1 cellular context compared by ENCODE assay signal in genomic region chr14:53570411-53571387, GRCh38.
TF ChIP-seq lines count a peak whose summit lies in the region.

No MANE protein-coding gene starts in this region.

TF ChIP-seq in GM12878, 131 proteins besides CTCF, POLR2A, EP300 and RAD21 (continued from another document and continues in another):
- TF ChIP-seq RELB (IDR thresholded peaks at IDR 0.05; ENCODE audit: low read depth) (peak; percentile 46; the same call in 1 of the 2 replicates), ZNF217 (IDR thresholded peaks at IDR 0.05) (no peak), BMI1 (IDR thresholded peaks at IDR 0.05; ENCODE audit: borderline replicate concordance) (no peak), FOXK2 (IDR thresholded peaks at IDR 0.05) (0 out of 2 replicates have a peak, but pooled peaks have one; percentile 40), ATF7 (IDR thresholded peaks at IDR 0.05; ENCODE audit: low read depth) (peak; percentile 48), BHLHE40 (IDR thresholded peaks at IDR 0.05; ENCODE audit: borderline replicate concordance in 1 of 2, low read depth in 2 of 2, low read length in 1 of 2) (peak in 1 of 2 experiments; percentile 19; a peak in 1 of 4 replicates), YY1 (IDR thresholded peaks at IDR 0.05; ENCODE audit: low read depth, low read length) (peak; percentile 75), EZH2 (IDR thresholded peaks at IDR 0.05; ENCODE audit: borderline replicate concordance, control insufficient read depth, low read depth, low read length) (no peak), ZBED1 (IDR thresholded peaks at IDR 0.05; ENCODE audit: borderline replicate concordance) (peak; percentile 64), ETV6 (conservative IDR thresholded peaks at IDR 0.05 in 1 of 2, IDR thresholded peaks at IDR 0.05 in 1 of 2; ENCODE audit: borderline replicate concordance in 1 of 2, low read depth in 1 of 2) (peak in 1 of 2 experiments; percentile 92; a peak in 2 of 4 replicates), IRF3 (IDR thresholded peaks at IDR 0.05) (no peak), BCL3 (IDR thresholded peaks at IDR 0.05; ENCODE audit: borderline replicate concordance, insufficient read depth, low read depth, low read length, poor library complexity, severe bottlenecking) (peak; percentile 92), CREM (IDR thresholded peaks at IDR 0.05; ENCODE audit: low read depth) (peak; percentile 90), GABPA (IDR thresholded peaks at IDR 0.05; ENCODE audit: low read depth) (peak; percentile 52; the same call in 1 of the 2 replicates), CBX5 (IDR thresholded peaks at IDR 0.05; ENCODE audit: low read depth) (no peak), SMAD1 (IDR thresholded peaks at IDR 0.05; ENCODE audit: low read depth, partially characterized antibody) (no peak), NR2F1 (conservative IDR thresholded peaks at IDR 0.05) (peak; percentile 61; the same call in 1 of the 2 replicates), TCF7 (IDR thresholded peaks at IDR 0.05; ENCODE audit: borderline replicate concordance) (peak; percentile 82), ZBTB40 (IDR thresholded peaks at IDR 0.05; ENCODE audit: borderline replicate concordance) (no peak), MEF2B (IDR thresholded peaks at IDR 0.05; ENCODE audit: partially characterized antibody, poor library complexity, severe bottlenecking) (peak; percentile 91), SP1 (IDR thresholded peaks at IDR 0.05; ENCODE audit: low read depth, low read length) (peak; percentile 51), SUPT20H (IDR thresholded peaks at IDR 0.05; ENCODE audit: borderline replicate concordance, control insufficient read depth, low read depth, low read length) (no peak), JUND (IDR thresholded peaks at IDR 0.05; ENCODE audit: low read depth, low read length) (0 out of 2 replicates have a peak, but pooled peaks have one; percentile 54), BCL11A (IDR thresholded peaks at IDR 0.05; ENCODE audit: low read depth, low read length) (peak; percentile 96), TCF12 (IDR thresholded peaks at IDR 0.05; ENCODE audit: low read depth, low read length) (peak; percentile 93), MEF2A (IDR thresholded peaks at IDR 0.05; ENCODE audit: insufficient read depth, low read depth, low read length) (peak; percentile 65; the same call in 1 of the 2 replicates), YBX1 (IDR thresholded peaks at IDR 0.05) (no peak), POU2F2 (IDR thresholded peaks at IDR 0.05; ENCODE audit: borderline replicate concordance, low read depth, low read length) (peak; percentile 49; the same call in 2 of the 3 replicates), SMARCA5 (IDR thresholded peaks at IDR 0.05) (no peak), SREBF2 (IDR thresholded peaks at IDR 0.05; ENCODE audit: low read length) (no peak), STAT3 (IDR thresholded peaks at IDR 0.05; ENCODE audit: low read depth, low read length) (0 out of 2 replicates have a peak, but pooled peaks have one; percentile 33), IRF4 (IDR thresholded peaks at IDR 0.05; ENCODE audit: low read depth, low read length) (peak; percentile 96), POLR2AphosphoS5 (IDR thresholded peaks at IDR 0.05; ENCODE audit: low read length) (no peak; the same call in 1 of the 2 replicates), TCF3 (IDR thresholded peaks at IDR 0.05; ENCODE audit: borderline replicate concordance, insufficient read depth, low read depth, low read length) (peak; percentile 91), LARP7 (IDR thresholded peaks at IDR 0.05) (no peak), KLF5 (IDR thresholded peaks at IDR 0.05; ENCODE audit: partially characterized antibody) (no peak), MTA2 (IDR thresholded peaks at IDR 0.05; ENCODE audit: low read depth) (peak; percentile 80), RAD51 (IDR thresholded peaks at IDR 0.05) (no peak), DPF2 (IDR thresholded peaks at IDR 0.05) (peak; percentile 85), CUX1 (IDR thresholded peaks at IDR 0.05; ENCODE audit: insufficient replicate concordance, low read depth, low read length) (no peak), ZNF274 (IDR thresholded peaks at IDR 0.05; ENCODE audit: insufficient read depth, insufficient read length) (no peak), PRDM15 (CRISPR knock-in tag; IDR thresholded peaks at IDR 0.05) (no peak), NFIC (IDR thresholded peaks at IDR 0.05; ENCODE audit: low read depth, low read length) (peak; percentile 99), SKIL (IDR thresholded peaks at IDR 0.05; ENCODE audit: low read depth, poor library complexity, severe bottlenecking) (peak; percentile 79)
